20 cellular contexts compared by ENCODE assay signal in the genomic region with DNA sequence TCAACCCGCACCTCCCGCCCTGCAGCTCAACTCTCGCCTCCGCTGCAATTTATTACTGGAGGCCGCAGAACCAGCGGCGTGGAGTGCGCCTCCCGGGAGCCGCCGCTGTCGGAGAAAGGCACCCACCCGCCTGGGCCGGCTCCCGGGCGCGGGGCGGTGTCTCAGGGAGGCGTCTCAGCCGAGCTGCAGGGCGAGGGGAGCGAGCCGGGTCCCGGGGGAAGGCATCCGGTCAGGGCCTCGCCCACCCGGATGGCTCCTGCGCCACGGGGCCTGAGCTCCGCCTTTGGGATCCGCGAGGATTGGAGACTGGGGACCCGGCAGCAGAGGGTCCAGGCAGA. TPM values are rescaled to one million over a fixed set of nuclear protein-coding genes. Genes with fewer than 3 reads are reported as not detected.
DNase-seq lines count a peak whose midpoint lies in the region; ATAC-seq and TF ChIP-seq lines count a peak whose summit lies in the region.
"Had no signal": no experiment of that assay in that cellular context is flagged by ENCODE, and none has a peak within 500 bp of the region (broad histone marks: within the 10 kb centered on the region; RNA-seq: fewer than 3 reads in every experiment).

No MANE protein-coding gene starts in this region.

- no peak overlapping the region for H3K4me3 Mint-ChIP-seq in natural killer cell treated with Interleukin-12 subunit alpha and Interleukin-12 subunit beta and Interleukin-15 and Interleukin-18, amount 100 ng/mL, for 72 hours
- H3K4me3 Mint-ChIP-seq in natural killer cell (no peak overlapping the region), nephron progenitor cell (no peak overlapping the region)

- H3K36me3 ChIP-seq in hepatocyte (replicated peaks; ENCODE audit: insufficient read depth, low read depth): no peaks in the 10 kb centered on the region

- H3K27ac Mint-ChIP-seq in natural killer cell treated with Interleukin-12 subunit alpha and Interleukin-12 subunit beta and Interleukin-15 and Interleukin-18, amount 100 ng/mL, for 72 hours: no peak overlapping the region
- H3K27ac Mint-ChIP-seq in natural killer cell (no peak overlapping the region), nephron progenitor cell (no peak overlapping the region)

- no peak for ATAC-seq in natural killer cell treated with Interleukin-12 subunit alpha and Interleukin-12 subunit beta and Interleukin-15 and Interleukin-18, amount 100 ng/mL, for 72 hours
- ATAC-seq in natural killer cell (no peak), GM18498 (IDR thresholded peaks at IDR 0.05; ENCODE audit: unreplicated experiment) (no peak), HG03457 (IDR thresholded peaks at IDR 0.05; ENCODE audit: unreplicated experiment) (no peak), Right ventricle myocardium inferior (no peak)
- ATAC-seq: HCT116, K562 had no signal

- H3K4me2 ChIP-seq in hepatocyte: peak overlapping the region; percentile 44

- H3K4me3 ChIP-seq in hepatocyte: no peak overlapping the region
- H3K4me3 ChIP-seq: K562 had no signal

- peak; percentile 46 for DNase-seq in natural killer cell treated with Interleukin-12 subunit alpha and Interleukin-12 subunit beta and Interleukin-15 and Interleukin-18, amount 100 ng/mL, for 72 hours (ENCODE audit: low spot score)
- DNase-seq in natural killer cell: no peak
- no peak for DNase-seq in hepatocyte (ENCODE audit: low spot score)
- DNase-seq in nephron progenitor cell: peak; percentile 43
- no peak for DNase-seq in Right ventricle myocardium inferior (ENCODE audit: missing footprints)
- no peak for DNase-seq in stimulated activated CD8-positive, alpha-beta memory T cell treated with anti-CD3 and anti-CD28 coated beads, Interleukin-4, amount 100 ng/mL, for 48 hours
- DNase-seq: C1 segment of cervical spinal cord; DMS 273 treated with DMSO at 0.1 percent for 48 hours; NCI-H1092 treated with DMSO at 0.1 percent for 48 hours; NCI-H1694; NCI-H2107; NCI-H69; NK-92 treated with Interleukin-12 subunit alpha and Interleukin-12 subunit beta, amount 100 ng/mL, for 24 hours had no signal

- H3K9me3 Mint-ChIP-seq in natural killer cell treated with Interleukin-12 subunit alpha and Interleukin-12 subunit beta and Interleukin-15 and Interleukin-18, amount 100 ng/mL, for 72 hours: peaks cover 4% of the 10 kb centered on the region
- H3K9me3 Mint-ChIP-seq in natural killer cell (peaks cover 2 to 3% of the 10 kb centered on the region in 2 donors), nephron progenitor cell (peaks cover 15% of the 10 kb centered on the region)

- TF ChIP-seq CTCF in natural killer cell (IDR thresholded peaks at IDR 0.05): no peak
- no peak for TF ChIP-seq CTCF in hepatocyte (IDR thresholded peaks at IDR 0.05; ENCODE audit: poor library complexity)
- no peak for TF ChIP-seq CTCF in nephron progenitor cell (IDR thresholded peaks at IDR 0.05)

- H3K9me3 ChIP-seq in hepatocyte (ENCODE audit: low read depth): no peaks in the 10 kb centered on the region

- intact Hi-C loops in natural killer cell (cut with micrococcal nuclease): no loop called here
- intact Hi-C loops in Right ventricle myocardium inferior (cut with DNase I): no loop called here

- peaks cover 43 to 58% of the 10 kb centered on the region in 2 donors for H3K27me3 Mint-ChIP-seq in natural killer cell treated with Interleukin-12 subunit alpha and Interleukin-12 subunit beta and Interleukin-15 and Interleukin-18, amount 100 ng/mL, for 72 hours
- H3K27me3 Mint-ChIP-seq in natural killer cell (ENCODE audit: low read depth in 2 of 2) (peaks cover 52 to 67% of the 10 kb centered on the region in 2 donors), nephron progenitor cell (ENCODE audit: low read depth, poor library complexity) (peaks cover 74% of the 10 kb centered on the region)

- H3K4me1 Mint-ChIP-seq in natural killer cell treated with Interleukin-12 subunit alpha and Interleukin-12 subunit beta and Interleukin-15 and Interleukin-18, amount 100 ng/mL, for 72 hours (ENCODE audit: low read depth in 2 of 2): no peaks in the 10 kb centered on the region
- H3K4me1 Mint-ChIP-seq in natural killer cell (no peaks in the 10 kb centered on the region), nephron progenitor cell (peaks cover 30% of the 10 kb centered on the region)

- no peak overlapping the region for H3K27ac ChIP-seq in hepatocyte

- H4K20me1 ChIP-seq in hepatocyte (ENCODE audit: insufficient read depth, poor library complexity, severe bottlenecking): no peaks in the 10 kb centered on the region

- no peaks in the 10 kb centered on the region for H3K9me2 ChIP-seq in hepatocyte (replicated peaks; ENCODE audit: insufficient read depth)

- peaks cover 47% of the 10 kb centered on the region for H3K27me3 ChIP-seq in hepatocyte

- H2AFZ ChIP-seq in hepatocyte: no peak overlapping the region

- H3K36me3 Mint-ChIP-seq in natural killer cell treated with Interleukin-12 subunit alpha and Interleukin-12 subunit beta and Interleukin-15 and Interleukin-18, amount 100 ng/mL, for 72 hours: peaks cover 5% of the 10 kb centered on the region
- H3K36me3 Mint-ChIP-seq in natural killer cell (peaks cover 5% of the 10 kb centered on the region), nephron progenitor cell (ENCODE audit: low read depth) (peaks cover 4% of the 10 kb centered on the region)

- H3K79me2 ChIP-seq in hepatocyte: no peaks in the 10 kb centered on the region

- no peaks in the 10 kb centered on the region for H3K4me1 ChIP-seq in hepatocyte (ENCODE audit: insufficient read depth)

- WGBS in hepatocyte (ENCODE audit: low lambda C conversion rate, missing lambda C conversion rate): 36% methylated on average over 30 of the region's 33 CpGs

RNA-seq across cellular contexts. Expression of a gene that starts 32.9 kb away (rescaled TPM):
- total RNA-seq in natural killer cell treated with Interleukin-12 subunit alpha and Interleukin-12 subunit beta and Interleukin-15 and Interleukin-18, amount 100 ng/mL, for 72 hours: 10 to 100 TPM; 48.9 to 67.6 TPM
- total RNA-seq in natural killer cell (10 to 100 TPM; 24.1 to 29.4 (median 24.6) TPM), hepatocyte (33.2 and 33.4 TPM in 2 replicates), Right ventricle myocardium inferior (30.0 TPM)
- 27.9 TPM in 2 replicates for polyA plus RNA-seq in hepatocyte

RNA-seq across cellular contexts. Expression of a gene that starts 49.7 kb away (rescaled TPM):
- not detected for total RNA-seq in natural killer cell treated with Interleukin-12 subunit alpha and Interleukin-12 subunit beta and Interleukin-15 and Interleukin-18, amount 100 ng/mL, for 72 hours
- total RNA-seq in natural killer cell (not detected), hepatocyte (not detected in 2 replicates), Right ventricle myocardium inferior (not detected)
- polyA plus RNA-seq in hepatocyte: not detected in 2 replicates
- total RNA-seq: A172, HT1080, K562, M059J had no signal
- polyA plus RNA-seq: K562 had no signal

RNA-seq across cellular contexts. Expression of a gene that starts 49.9 kb away (rescaled TPM):
- total RNA-seq in natural killer cell treated with Interleukin-12 subunit alpha and Interleukin-12 subunit beta and Interleukin-15 and Interleukin-18, amount 100 ng/mL, for 72 hours: not detected
- not detected for total RNA-seq in natural killer cell
- not detected in 2 replicates for total RNA-seq in hepatocyte
- 0.57 TPM in 1 of 2 replicates, not detected in the other for polyA plus RNA-seq in hepatocyte
- not detected for total RNA-seq in Right ventricle myocardium inferior
- total RNA-seq: A172, K562, M059J had no signal
- polyA plus RNA-seq: K562 had no signal

Comparison
In these comparisons a context has a peak if more than half of its experiments do, and no peak if none do; other contexts are left out.
1. DNase-seq: peak in natural killer cell treated with Interleukin-12 subunit alpha and Interleukin-12 subunit beta and Interleukin-15 and Interleukin-18, amount 100 ng/mL, for 72 hours (single experiment) and nephron progenitor cell (single experiment); none in natural killer cell (single experiment), hepatocyte (single experiment), Right ventricle myocardium inferior (single experiment) and stimulated activated CD8-positive, alpha-beta memory T cell treated with anti-CD3 and anti-CD28 coated beads, Interleukin-4, amount 100 ng/mL, for 48 hours (single experiment).